In genomic region chr5:57033103-57033502, GRCh38 we compare ENCODE assay signal across 18 cellular contexts.
DNase-seq lines count a peak whose midpoint lies in the region; ATAC-seq, FAIRE-seq and TF ChIP-seq lines count a peak whose summit lies in the region.
"Had no signal": no experiment of that assay in that cellular context is flagged by ENCODE, and none has a peak within 500 bp of the region (broad histone marks: within the 10 kb centered on the region; RNA-seq: fewer than 3 reads in every experiment).

No MANE protein-coding gene starts in this region.

- ATAC-seq in left lung (peak; percentile 47), WTC11 (no peak)
- ATAC-seq: activated T-helper 17 cell treated with anti-CD3 and anti-CD28 coated beads, Interleukin-2, amount 50 U/mL, for 72 hours; gastrocnemius medialis; right cardiac atrium had no signal

- no peak overlapping the region for H3K4me2 ChIP-seq in mammary epithelial cell (ENCODE audit: insufficient read depth, low read depth, low read length)

- H3K27me3 ChIP-seq in mammary epithelial cell (ENCODE audit: insufficient read depth, low read length), result no peaks in the 10 kb centered on the region
- no peaks in the 10 kb centered on the region for H3K27me3 ChIP-seq in left lung
- H3K27me3 ChIP-seq: brain microvascular endothelial cell, gastrocnemius medialis, testis had no signal

- in situ Hi-C loops in mammary epithelial cell (cut with MboI; ENCODE audit: low sequenced_read_pairs in 2 of 2), result no loop called here

- POLR2A ChIA-PET in WTC11 (lab: Charles Lee), result no interaction called here

- no peaks in the 10 kb centered on the region for H4K20me1 ChIP-seq in mammary epithelial cell (ENCODE audit: insufficient read depth, low read length)

- no peak for TF ChIP-seq CTCF in mammary epithelial cell (conservative IDR thresholded peaks at IDR 0.05 in 1 of 2, IDR thresholded peaks at IDR 0.05 in 1 of 2; ENCODE audit: extremely low read depth in 1 of 2, insufficient read depth in 1 of 2, low read depth in 1 of 2, low read length in 2 of 2)
- no peak for TF ChIP-seq CTCF in left lung (IDR thresholded peaks at IDR 0.05)
- TF ChIP-seq CTCF in WTC11 (IDR thresholded peaks at IDR 0.05), result no peak

- H3K9me3 Mint-ChIP-seq in WTC11, result no peaks in the 10 kb centered on the region
- H3K9me3 Mint-ChIP-seq: activated T-helper 17 cell treated with anti-CD3 and anti-CD28 coated beads, Interleukin-2, amount 50 U/mL, for 72 hours; dendritic cell treated with granulocyte-macrophage colony-stimulating factor and Interleukin-4, amounts not matched to agents 40 ng/mL and 50 ng/mL, for 4 days; H9 had no signal

- no peaks in the 10 kb centered on the region for H3K36me3 Mint-ChIP-seq in WTC11

- CTCF ChIA-PET in mammary epithelial cell (lab: Charles Lee; ENCODE audit: low non-redundant PET) (no interaction called here), WTC11 (lab: Charles Lee) (no interaction called here)

- H2AFZ ChIP-seq in mammary epithelial cell (ENCODE audit: low read depth, low read length), result no peak overlapping the region

- no TSS peak for BruUV-seq in mammary epithelial cell (replicated peaks; lab: Mats Ljungman, UMichigan)

- intact Hi-C loops in mammary epithelial cell (cut with micrococcal nuclease) (no loop called here), left lung (cut with DNase I) (no loop called here), head of caudate nucleus (cut with DNase I) (no loop called here)

- H3K27ac Mint-ChIP-seq in WTC11, result no peak overlapping the region
- H3K27ac Mint-ChIP-seq: activated T-helper 17 cell treated with anti-CD3 and anti-CD28 coated beads, Interleukin-2, amount 50 U/mL, for 72 hours; dendritic cell treated with granulocyte-macrophage colony-stimulating factor and Interleukin-4, amounts not matched to agents 40 ng/mL and 50 ng/mL, for 4 days; H9 had no signal

- no peaks in the 10 kb centered on the region for H3K27me3 Mint-ChIP-seq in WTC11 (ENCODE audit: low read depth)

- no peaks in the 10 kb centered on the region for H3K9me3 ChIP-seq in mammary epithelial cell (replicated peaks; ENCODE audit: insufficient read depth, low read length)
- H3K9me3 ChIP-seq in left lung, result no peaks in the 10 kb centered on the region
- H3K9me3 ChIP-seq: gastrocnemius medialis, testis had no signal

- peaks cover 10% of the 10 kb centered on the region for H3K4me1 Mint-ChIP-seq in WTC11

- FAIRE-seq in urothelium cell line (lab: Jason Lieb, UNC) (no peak), GM19239 (lab: Jason Lieb, UNC) (no peak)
- FAIRE-seq: endothelial cell of umbilical vein had no signal

- DNase-seq in mammary epithelial cell (peak; percentile 64), left lung (no peak), urothelium cell line (ENCODE audit: low spot score) (peak; percentile 46), GM19239 (ENCODE audit: insufficient read length, low spot score) (no peak), head of caudate nucleus (no peak), WTC11 (ENCODE audit: low spot score) (no peak)
- DNase-seq: AML-193, brain microvascular endothelial cell, gastrocnemius medialis, H9, NCI-H1694, nucleus accumbens, right cardiac atrium, testis had no signal

- H3K4me3 ChIP-seq in mammary epithelial cell (replicated peaks in 1 of 3; ENCODE audit: insufficient read depth in 1 of 3, low read depth in 2 of 3, low read length in 3 of 3) (no peak overlapping the region), left lung (no peak overlapping the region)
- H3K4me3 ChIP-seq: gastrocnemius medialis, testis had no signal

- H3K4me1 ChIP-seq in mammary epithelial cell (ENCODE audit: insufficient read depth, low read length), result peaks cover 14% of the 10 kb centered on the region
- no peaks in the 10 kb centered on the region for H3K4me1 ChIP-seq in left lung
- H3K4me1 ChIP-seq: gastrocnemius medialis, testis had no signal

- H3K4me3 Mint-ChIP-seq in WTC11, result no peak overlapping the region
- H3K4me3 Mint-ChIP-seq: activated T-helper 17 cell treated with anti-CD3 and anti-CD28 coated beads, Interleukin-2, amount 50 U/mL, for 72 hours; dendritic cell treated with granulocyte-macrophage colony-stimulating factor and Interleukin-4, amounts not matched to agents 40 ng/mL and 50 ng/mL, for 4 days; H9 had no signal

- H3K79me2 ChIP-seq in mammary epithelial cell (ENCODE audit: insufficient read depth, low read length), result no peaks in the 10 kb centered on the region

- H3K27ac ChIP-seq in mammary epithelial cell (ENCODE audit: insufficient read depth, low read depth, low read length) (no peak overlapping the region), left lung (no peak overlapping the region)
- H3K27ac ChIP-seq: brain microvascular endothelial cell, gastrocnemius medialis, testis had no signal

- dilution Hi-C loops in mammary epithelial cell (cut with HindIII; ENCODE audit: low sequenced_read_pairs), result no loop called here

- H3K9ac ChIP-seq in mammary epithelial cell (ENCODE audit: insufficient read depth, low read length), result no peak overlapping the region

- TF ChIP-seq RAD21 in Ishikawa (IDR thresholded peaks at IDR 0.05; ENCODE audit: low read depth), result no peak

- H3K36me3 ChIP-seq in mammary epithelial cell (ENCODE audit: insufficient read depth, low read length) (no peaks in the 10 kb centered on the region), left lung (no peaks in the 10 kb centered on the region)
- H3K36me3 ChIP-seq: brain microvascular endothelial cell, gastrocnemius medialis had no signal

- TF ChIP-seq EP300 in Ishikawa (IDR thresholded peaks at IDR 0.05; ENCODE audit: borderline replicate concordance), result no peak

TF ChIP-seq in Ishikawa, 13 proteins besides CTCF, POLR2A, EP300 and RAD21:
- TF ChIP-seq TEAD4 (IDR thresholded peaks at IDR 0.05) (0 out of 2 replicates have a peak, but pooled peaks have one; percentile 18), YY1 (IDR thresholded peaks at IDR 0.05; ENCODE audit: low read depth) (no peak), CREB1 (IDR thresholded peaks at IDR 0.05; ENCODE audit: low read depth) (no peak), NFIC (IDR thresholded peaks at IDR 0.05) (peak; percentile 69)

TF ChIP-seq in WTC11, 78 proteins besides CTCF, POLR2A, EP300 and RAD21 (continues in another document):
- TF ChIP-seq ERG (CRISPR knock-in tag; IDR thresholded peaks at IDR 0.05) (no peak), E2F5 (CRISPR knock-in tag; IDR thresholded peaks at IDR 0.05) (no peak), GRHL2 (CRISPR knock-in tag; IDR thresholded peaks at IDR 0.05; ENCODE audit: insufficient replicate concordance, severe bottlenecking) (no peak), ZNF281 (CRISPR knock-in tag; IDR thresholded peaks at IDR 0.05) (no peak), ZNF219 (CRISPR knock-in tag; IDR thresholded peaks at IDR 0.05; ENCODE audit: borderline replicate concordance) (no peak), MLX (CRISPR knock-in tag; IDR thresholded peaks at IDR 0.05) (no peak)

Comparison
In these comparisons a context has a peak if more than half of its experiments do, and no peak if none do; other contexts are left out.
1. DNase-seq: peak in mammary epithelial cell (single experiment) and urothelium cell line (single experiment); none in left lung (0 of 2), GM19239 (single experiment), head of caudate nucleus (0 of 42) and WTC11 (single experiment).